1 cellular context compared by ENCODE assay signal in the genomic region with DNA sequence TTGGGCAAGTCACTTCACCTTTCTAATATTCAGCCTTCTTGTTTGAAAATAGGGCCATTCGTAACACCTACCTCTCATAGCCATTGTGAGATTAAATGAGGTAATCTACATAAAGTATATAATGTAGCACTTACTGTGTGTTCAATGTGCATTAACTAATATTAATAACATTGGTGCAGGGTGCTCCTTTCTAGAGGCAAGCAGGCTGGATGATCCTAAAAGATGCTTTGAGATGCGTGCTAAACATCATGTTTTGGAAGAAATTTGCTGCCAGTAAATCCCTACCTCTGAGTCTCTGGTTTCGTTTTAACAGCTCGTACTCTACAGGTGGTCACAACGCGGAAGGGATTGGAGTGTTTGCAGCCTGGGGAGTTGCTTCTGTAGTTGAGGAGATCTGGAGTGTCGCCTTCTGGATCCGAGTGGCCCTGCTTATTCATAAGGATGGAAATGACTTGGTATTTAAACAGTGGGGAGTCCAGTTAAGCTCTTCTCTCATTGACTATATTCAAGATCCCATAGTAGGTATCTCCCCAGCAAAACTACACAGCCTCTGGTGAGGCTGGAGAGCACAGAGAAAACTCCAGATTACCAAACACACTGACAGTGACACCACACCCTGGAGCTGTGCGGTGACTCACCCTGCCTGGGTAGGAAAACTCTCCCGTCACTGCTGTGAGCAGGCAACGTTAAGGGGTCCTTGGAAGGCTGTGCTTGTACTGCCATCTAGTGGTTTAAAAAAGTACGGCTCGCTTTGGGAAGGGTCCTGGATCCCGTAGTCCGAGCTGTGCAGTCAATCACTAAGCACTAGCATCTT.
A peak's percentile ranks its signal among the peaks of the same experiment; 100 is the strongest.
TF ChIP-seq lines count a peak whose summit lies in the region.

No MANE protein-coding gene starts in this region.

TF ChIP-seq in K562, 482 proteins besides CTCF, POLR2A, EP300 and RAD21 (continued from another document and continues in another):
- TF ChIP-seq, protein P1, sequence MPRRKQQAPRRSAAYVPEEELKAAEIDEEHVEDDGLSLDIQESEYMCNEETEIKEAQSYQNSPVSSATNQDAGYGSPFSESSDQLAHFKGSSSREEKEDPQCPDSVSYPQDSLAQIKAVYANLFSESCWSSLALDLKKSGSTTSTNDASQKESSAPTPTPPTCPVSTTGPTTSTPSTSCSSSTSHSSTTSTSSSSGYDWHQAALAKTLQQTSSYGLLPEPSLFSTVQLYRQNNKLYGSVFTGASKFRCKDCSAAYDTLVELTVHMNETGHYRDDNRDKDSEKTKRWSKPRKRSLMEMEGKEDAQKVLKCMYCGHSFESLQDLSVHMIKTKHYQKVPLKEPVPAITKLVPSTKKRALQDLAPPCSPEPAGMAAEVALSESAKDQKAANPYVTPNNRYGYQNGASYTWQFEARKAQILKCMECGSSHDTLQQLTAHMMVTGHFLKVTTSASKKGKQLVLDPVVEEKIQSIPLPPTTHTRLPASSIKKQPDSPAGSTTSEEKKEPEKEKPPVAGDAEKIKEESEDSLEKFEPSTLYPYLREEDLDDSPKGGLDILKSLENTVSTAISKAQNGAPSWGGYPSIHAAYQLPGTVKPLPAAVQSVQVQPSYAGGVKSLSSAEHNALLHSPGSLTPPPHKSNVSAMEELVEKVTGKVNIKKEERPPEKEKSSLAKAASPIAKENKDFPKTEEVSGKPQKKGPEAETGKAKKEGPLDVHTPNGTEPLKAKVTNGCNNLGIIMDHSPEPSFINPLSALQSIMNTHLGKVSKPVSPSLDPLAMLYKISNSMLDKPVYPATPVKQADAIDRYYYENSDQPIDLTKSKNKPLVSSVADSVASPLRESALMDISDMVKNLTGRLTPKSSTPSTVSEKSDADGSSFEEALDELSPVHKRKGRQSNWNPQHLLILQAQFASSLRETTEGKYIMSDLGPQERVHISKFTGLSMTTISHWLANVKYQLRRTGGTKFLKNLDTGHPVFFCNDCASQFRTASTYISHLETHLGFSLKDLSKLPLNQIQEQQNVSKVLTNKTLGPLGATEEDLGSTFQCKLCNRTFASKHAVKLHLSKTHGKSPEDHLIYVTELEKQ (CRISPR knock-in tag; IDR thresholded peaks at IDR 0.05) = no peak
- TF ChIP-seq, protein P2, sequence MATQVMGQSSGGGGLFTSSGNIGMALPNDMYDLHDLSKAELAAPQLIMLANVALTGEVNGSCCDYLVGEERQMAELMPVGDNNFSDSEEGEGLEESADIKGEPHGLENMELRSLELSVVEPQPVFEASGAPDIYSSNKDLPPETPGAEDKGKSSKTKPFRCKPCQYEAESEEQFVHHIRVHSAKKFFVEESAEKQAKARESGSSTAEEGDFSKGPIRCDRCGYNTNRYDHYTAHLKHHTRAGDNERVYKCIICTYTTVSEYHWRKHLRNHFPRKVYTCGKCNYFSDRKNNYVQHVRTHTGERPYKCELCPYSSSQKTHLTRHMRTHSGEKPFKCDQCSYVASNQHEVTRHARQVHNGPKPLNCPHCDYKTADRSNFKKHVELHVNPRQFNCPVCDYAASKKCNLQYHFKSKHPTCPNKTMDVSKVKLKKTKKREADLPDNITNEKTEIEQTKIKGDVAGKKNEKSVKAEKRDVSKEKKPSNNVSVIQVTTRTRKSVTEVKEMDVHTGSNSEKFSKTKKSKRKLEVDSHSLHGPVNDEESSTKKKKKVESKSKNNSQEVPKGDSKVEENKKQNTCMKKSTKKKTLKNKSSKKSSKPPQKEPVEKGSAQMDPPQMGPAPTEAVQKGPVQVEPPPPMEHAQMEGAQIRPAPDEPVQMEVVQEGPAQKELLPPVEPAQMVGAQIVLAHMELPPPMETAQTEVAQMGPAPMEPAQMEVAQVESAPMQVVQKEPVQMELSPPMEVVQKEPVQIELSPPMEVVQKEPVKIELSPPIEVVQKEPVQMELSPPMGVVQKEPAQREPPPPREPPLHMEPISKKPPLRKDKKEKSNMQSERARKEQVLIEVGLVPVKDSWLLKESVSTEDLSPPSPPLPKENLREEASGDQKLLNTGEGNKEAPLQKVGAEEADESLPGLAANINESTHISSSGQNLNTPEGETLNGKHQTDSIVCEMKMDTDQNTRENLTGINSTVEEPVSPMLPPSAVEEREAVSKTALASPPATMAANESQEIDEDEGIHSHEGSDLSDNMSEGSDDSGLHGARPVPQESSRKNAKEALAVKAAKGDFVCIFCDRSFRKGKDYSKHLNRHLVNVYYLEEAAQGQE (CRISPR knock-in tag; IDR thresholded peaks at IDR 0.05; ENCODE audit: low read depth) = no peak
- TF ChIP-seq, protein P3, sequence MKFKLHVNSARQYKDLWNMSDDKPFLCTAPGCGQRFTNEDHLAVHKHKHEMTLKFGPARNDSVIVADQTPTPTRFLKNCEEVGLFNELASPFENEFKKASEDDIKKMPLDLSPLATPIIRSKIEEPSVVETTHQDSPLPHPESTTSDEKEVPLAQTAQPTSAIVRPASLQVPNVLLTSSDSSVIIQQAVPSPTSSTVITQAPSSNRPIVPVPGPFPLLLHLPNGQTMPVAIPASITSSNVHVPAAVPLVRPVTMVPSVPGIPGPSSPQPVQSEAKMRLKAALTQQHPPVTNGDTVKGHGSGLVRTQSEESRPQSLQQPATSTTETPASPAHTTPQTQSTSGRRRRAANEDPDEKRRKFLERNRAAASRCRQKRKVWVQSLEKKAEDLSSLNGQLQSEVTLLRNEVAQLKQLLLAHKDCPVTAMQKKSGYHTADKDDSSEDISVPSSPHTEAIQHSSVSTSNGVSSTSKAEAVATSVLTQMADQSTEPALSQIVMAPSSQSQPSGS (CRISPR knock-in tag; IDR thresholded peaks at IDR 0.05) = no peak
- TF ChIP-seq, protein P4, sequence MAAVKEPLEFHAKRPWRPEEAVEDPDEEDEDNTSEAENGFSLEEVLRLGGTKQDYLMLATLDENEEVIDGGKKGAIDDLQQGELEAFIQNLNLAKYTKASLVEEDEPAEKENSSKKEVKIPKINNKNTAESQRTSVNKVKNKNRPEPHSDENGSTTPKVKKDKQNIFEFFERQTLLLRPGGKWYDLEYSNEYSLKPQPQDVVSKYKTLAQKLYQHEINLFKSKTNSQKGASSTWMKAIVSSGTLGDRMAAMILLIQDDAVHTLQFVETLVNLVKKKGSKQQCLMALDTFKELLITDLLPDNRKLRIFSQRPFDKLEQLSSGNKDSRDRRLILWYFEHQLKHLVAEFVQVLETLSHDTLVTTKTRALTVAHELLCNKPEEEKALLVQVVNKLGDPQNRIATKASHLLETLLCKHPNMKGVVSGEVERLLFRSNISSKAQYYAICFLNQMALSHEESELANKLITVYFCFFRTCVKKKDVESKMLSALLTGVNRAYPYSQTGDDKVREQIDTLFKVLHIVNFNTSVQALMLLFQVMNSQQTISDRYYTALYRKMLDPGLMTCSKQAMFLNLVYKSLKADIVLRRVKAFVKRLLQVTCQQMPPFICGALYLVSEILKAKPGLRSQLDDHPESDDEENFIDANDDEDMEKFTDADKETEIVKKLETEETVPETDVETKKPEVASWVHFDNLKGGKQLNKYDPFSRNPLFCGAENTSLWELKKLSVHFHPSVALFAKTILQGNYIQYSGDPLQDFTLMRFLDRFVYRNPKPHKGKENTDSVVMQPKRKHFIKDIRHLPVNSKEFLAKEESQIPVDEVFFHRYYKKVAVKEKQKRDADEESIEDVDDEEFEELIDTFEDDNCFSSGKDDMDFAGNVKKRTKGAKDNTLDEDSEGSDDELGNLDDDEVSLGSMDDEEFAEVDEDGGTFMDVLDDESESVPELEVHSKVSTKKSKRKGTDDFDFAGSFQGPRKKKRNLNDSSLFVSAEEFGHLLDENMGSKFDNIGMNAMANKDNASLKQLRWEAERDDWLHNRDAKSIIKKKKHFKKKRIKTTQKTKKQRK (IDR thresholded peaks at IDR 0.05; ENCODE audit: borderline replicate concordance, low read depth, low read length) = no peak
- TF ChIP-seq ZNF778 (CRISPR knock-in tag; IDR thresholded peaks at IDR 0.05) = no peak
- TF ChIP-seq NR4A1 (CRISPR knock-in tag; IDR thresholded peaks at IDR 0.05) = no peak
- no peak for TF ChIP-seq NR4A1 (tag; IDR thresholded peaks at IDR 0.05)
- TF ChIP-seq FOXK2 (conservative IDR thresholded peaks at IDR 0.05 in 1 of 2, IDR thresholded peaks at IDR 0.05 in 1 of 2; ENCODE audit: low read depth in 2 of 2) = no peak; a peak in 1 of 4 replicates
- TF ChIP-seq NONO (IDR thresholded peaks at IDR 0.05; ENCODE audit: low read depth in 2 of 2, low read length in 1 of 2) = no peak
- TF ChIP-seq SMARCE1 (IDR thresholded peaks at IDR 0.05) = peak; percentile 65
- no peak for TF ChIP-seq BMI1 (IDR thresholded peaks at IDR 0.05; ENCODE audit: low read length)
- TF ChIP-seq E2F3 (CRISPR knock-in tag; IDR thresholded peaks at IDR 0.05) = no peak
- no peak for TF ChIP-seq ZNF282 (CRISPR knock-in tag; IDR thresholded peaks at IDR 0.05)
- no peak for TF ChIP-seq PURB (CRISPR knock-in tag; IDR thresholded peaks at IDR 0.05; ENCODE audit: low read depth)
- TF ChIP-seq ARID2 (IDR thresholded peaks at IDR 0.05) = peak; percentile 96
- TF ChIP-seq, protein P5, sequence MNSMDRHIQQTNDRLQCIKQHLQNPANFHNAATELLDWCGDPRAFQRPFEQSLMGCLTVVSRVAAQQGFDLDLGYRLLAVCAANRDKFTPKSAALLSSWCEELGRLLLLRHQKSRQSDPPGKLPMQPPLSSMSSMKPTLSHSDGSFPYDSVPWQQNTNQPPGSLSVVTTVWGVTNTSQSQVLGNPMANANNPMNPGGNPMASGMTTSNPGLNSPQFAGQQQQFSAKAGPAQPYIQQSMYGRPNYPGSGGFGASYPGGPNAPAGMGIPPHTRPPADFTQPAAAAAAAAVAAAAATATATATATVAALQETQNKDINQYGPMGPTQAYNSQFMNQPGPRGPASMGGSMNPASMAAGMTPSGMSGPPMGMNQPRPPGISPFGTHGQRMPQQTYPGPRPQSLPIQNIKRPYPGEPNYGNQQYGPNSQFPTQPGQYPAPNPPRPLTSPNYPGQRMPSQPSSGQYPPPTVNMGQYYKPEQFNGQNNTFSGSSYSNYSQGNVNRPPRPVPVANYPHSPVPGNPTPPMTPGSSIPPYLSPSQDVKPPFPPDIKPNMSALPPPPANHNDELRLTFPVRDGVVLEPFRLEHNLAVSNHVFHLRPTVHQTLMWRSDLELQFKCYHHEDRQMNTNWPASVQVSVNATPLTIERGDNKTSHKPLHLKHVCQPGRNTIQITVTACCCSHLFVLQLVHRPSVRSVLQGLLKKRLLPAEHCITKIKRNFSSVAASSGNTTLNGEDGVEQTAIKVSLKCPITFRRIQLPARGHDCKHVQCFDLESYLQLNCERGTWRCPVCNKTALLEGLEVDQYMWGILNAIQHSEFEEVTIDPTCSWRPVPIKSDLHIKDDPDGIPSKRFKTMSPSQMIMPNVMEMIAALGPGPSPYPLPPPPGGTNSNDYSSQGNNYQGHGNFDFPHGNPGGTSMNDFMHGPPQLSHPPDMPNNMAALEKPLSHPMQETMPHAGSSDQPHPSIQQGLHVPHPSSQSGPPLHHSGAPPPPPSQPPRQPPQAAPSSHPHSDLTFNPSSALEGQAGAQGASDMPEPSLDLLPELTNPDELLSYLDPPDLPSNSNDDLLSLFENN (IDR thresholded peaks at IDR 0.05; ENCODE audit: low read depth in 2 of 2, low read length in 2 of 2) = no peak
- no peak for TF ChIP-seq CBX2 (IDR thresholded peaks at IDR 0.05; ENCODE audit: insufficient read depth, low read length, poor library complexity, severe bottlenecking)
- TF ChIP-seq, protein P6, sequence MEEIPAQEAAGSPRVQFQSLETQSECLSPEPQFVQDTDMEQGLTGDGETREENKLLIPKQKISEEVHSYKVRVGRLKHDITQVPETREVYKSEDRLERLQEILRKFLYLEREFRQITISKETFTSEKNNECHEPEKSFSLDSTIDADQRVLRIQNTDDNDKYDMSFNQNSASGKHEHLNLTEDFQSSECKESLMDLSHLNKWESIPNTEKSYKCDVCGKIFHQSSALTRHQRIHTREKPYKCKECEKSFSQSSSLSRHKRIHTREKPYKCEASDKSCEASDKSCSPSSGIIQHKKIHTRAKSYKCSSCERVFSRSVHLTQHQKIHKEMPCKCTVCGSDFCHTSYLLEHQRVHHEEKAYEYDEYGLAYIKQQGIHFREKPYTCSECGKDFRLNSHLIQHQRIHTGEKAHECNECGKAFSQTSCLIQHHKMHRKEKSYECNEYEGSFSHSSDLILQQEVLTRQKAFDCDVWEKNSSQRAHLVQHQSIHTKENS (CRISPR knock-in tag; IDR thresholded peaks at IDR 0.05) = no peak
- TF ChIP-seq ZNF24 (IDR thresholded peaks at IDR 0.05) = peak; percentile 47; the same call in 1 of the 2 replicates
- TF ChIP-seq, protein P7, sequence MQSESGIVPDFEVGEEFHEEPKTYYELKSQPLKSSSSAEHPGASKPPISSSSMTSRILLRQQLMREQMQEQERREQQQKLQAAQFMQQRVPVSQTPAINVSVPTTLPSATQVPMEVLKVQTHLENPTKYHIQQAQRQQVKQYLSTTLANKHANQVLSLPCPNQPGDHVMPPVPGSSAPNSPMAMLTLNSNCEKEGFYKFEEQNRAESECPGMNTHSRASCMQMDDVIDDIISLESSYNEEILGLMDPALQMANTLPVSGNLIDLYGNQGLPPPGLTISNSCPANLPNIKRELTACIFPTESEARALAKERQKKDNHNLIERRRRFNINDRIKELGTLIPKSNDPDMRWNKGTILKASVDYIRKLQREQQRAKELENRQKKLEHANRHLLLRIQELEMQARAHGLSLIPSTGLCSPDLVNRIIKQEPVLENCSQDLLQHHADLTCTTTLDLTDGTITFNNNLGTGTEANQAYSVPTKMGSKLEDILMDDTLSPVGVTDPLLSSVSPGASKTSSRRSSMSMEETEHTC (IDR thresholded peaks at IDR 0.05) = no peak
- TF ChIP-seq, protein P8, sequence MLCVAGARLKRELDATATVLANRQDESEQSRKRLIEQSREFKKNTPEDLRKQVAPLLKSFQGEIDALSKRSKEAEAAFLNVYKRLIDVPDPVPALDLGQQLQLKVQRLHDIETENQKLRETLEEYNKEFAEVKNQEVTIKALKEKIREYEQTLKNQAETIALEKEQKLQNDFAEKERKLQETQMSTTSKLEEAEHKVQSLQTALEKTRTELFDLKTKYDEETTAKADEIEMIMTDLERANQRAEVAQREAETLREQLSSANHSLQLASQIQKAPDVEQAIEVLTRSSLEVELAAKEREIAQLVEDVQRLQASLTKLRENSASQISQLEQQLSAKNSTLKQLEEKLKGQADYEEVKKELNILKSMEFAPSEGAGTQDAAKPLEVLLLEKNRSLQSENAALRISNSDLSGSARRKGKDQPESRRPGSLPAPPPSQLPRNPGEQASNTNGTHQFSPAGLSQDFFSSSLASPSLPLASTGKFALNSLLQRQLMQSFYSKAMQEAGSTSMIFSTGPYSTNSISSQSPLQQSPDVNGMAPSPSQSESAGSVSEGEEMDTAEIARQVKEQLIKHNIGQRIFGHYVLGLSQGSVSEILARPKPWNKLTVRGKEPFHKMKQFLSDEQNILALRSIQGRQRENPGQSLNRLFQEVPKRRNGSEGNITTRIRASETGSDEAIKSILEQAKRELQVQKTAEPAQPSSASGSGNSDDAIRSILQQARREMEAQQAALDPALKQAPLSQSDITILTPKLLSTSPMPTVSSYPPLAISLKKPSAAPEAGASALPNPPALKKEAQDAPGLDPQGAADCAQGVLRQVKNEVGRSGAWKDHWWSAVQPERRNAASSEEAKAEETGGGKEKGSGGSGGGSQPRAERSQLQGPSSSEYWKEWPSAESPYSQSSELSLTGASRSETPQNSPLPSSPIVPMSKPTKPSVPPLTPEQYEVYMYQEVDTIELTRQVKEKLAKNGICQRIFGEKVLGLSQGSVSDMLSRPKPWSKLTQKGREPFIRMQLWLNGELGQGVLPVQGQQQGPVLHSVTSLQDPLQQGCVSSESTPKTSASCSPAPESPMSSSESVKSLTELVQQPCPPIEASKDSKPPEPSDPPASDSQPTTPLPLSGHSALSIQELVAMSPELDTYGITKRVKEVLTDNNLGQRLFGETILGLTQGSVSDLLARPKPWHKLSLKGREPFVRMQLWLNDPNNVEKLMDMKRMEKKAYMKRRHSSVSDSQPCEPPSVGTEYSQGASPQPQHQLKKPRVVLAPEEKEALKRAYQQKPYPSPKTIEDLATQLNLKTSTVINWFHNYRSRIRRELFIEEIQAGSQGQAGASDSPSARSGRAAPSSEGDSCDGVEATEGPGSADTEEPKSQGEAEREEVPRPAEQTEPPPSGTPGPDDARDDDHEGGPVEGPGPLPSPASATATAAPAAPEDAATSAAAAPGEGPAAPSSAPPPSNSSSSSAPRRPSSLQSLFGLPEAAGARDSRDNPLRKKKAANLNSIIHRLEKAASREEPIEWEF (CRISPR knock-in tag; IDR thresholded peaks at IDR 0.05) = no peak
